ENCODE assay signal across 27 cellular contexts in the genomic region with DNA sequence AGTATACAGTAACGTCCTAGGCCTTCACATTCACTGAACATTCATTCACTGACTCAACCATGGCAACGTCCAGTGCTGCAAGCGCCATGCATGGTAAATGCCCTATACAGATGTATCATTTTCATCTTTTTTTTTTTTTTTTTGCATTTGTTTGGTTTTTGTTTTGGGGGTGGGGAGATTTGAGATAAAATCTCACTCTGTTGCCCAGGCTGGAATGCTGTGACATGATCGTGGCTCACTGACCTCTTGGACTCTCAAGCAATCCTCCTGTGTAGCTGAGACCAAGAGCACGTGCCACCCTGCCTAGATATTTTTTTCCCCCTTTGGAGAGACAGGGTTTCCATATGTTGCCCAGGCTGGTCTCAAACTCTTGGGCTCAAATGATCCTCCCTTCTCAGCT. TPM values are rescaled to one million over a fixed set of nuclear protein-coding genes. Genes with fewer than 3 reads are reported as not detected.
"Had no signal": no experiment of that assay in that cellular context is flagged by ENCODE, and none has a peak within 500 bp of the region (broad histone marks: within the 10 kb centered on the region; RNA-seq: fewer than 3 reads in every experiment).

No MANE protein-coding gene starts in this region.

- H3K9me3 Mint-ChIP-seq: natural killer cell treated with Interleukin-12 subunit alpha and Interleukin-12 subunit beta and Interleukin-15 and Interleukin-18, amount 100 ng/mL, for 72 hours; type B pancreatic cell had no signal

- H3K4me1 Mint-ChIP-seq: memory B cell; naive B cell; neural crest cell; stimulated activated memory B cell treated with anti-CD40 and anti-IgM and Interleukin-4, amounts not matched to agents 10 μg/mL and 1 μg/mL and 100 μg/mL, for 72 hours had no signal

- H3K4me1 ChIP-seq: esophagus muscularis mucosa, foreskin keratinocyte, gastroesophageal sphincter, heart left ventricle, pancreas, testis had no signal

- H3K27ac Mint-ChIP-seq: memory B cell; natural killer cell treated with Interleukin-12 subunit alpha and Interleukin-12 subunit beta and Interleukin-15 and Interleukin-18, amount 100 ng/mL, for 72 hours; stimulated activated memory B cell treated with anti-CD40 and anti-IgM and Interleukin-4, amounts not matched to agents 10 μg/mL and 1 μg/mL and 100 μg/mL, for 72 hours; type B pancreatic cell had no signal

- DNase-seq: dermis blood vessel endothelial cell; effector memory CD4-positive, alpha-beta T cell; foreskin keratinocyte; heart left ventricle; hippocampal formation; kidney glomerular epithelial cell; left colon; left ventricle myocardium superior; mucosa of descending colon; naive B cell; pancreas; stimulated activated CD4-positive, alpha-beta T cell treated with anti-CD3 and anti-CD28 coated beads, Interleukin-4, amount 100 ng/mL, for 4 hours; stimulated activated naive CD8-positive, alpha-beta T cell treated with anti-CD3 and anti-CD28 coated beads, Interleukin-15, Interleukin-2, amounts not matched to agents 100 U/mL and 50 U/mL, for 24 hours; substantia nigra; testis; tibial artery had no signal

- H3K4me3 ChIP-seq: coronary artery, esophagus muscularis mucosa, gastroesophageal sphincter, heart left ventricle, lung, mucosa of descending colon, pancreas, testis, tibial artery had no signal

- H3K27me3 Mint-ChIP-seq: type B pancreatic cell had no signal

- H3K4me3 Mint-ChIP-seq: memory B cell; naive B cell; natural killer cell treated with Interleukin-12 subunit alpha and Interleukin-12 subunit beta and Interleukin-15 and Interleukin-18, amount 100 ng/mL, for 72 hours; neural crest cell; stimulated activated memory B cell treated with anti-CD40 and anti-IgM and Interleukin-4, amounts not matched to agents 10 μg/mL and 1 μg/mL and 100 μg/mL, for 72 hours; type B pancreatic cell had no signal

- H3K36me3 ChIP-seq: esophagus muscularis mucosa, gastroesophageal sphincter, heart left ventricle, neutrophil, pancreas, tibial artery had no signal

- H3K9me3 ChIP-seq: mucosa of descending colon, neutrophil, pancreas, testis, tibial artery had no signal

- H3K36me3 Mint-ChIP-seq: natural killer cell treated with Interleukin-12 subunit alpha and Interleukin-12 subunit beta and Interleukin-15 and Interleukin-18, amount 100 ng/mL, for 72 hours; stimulated activated memory B cell treated with anti-CD40 and anti-IgM and Interleukin-4, amounts not matched to agents 10 μg/mL and 1 μg/mL and 100 μg/mL, for 72 hours; type B pancreatic cell had no signal

- ATAC-seq: foreskin keratinocyte; gastroesophageal sphincter; left colon; left ventricle myocardium superior; mucosa of descending colon; natural killer cell treated with Interleukin-12 subunit alpha and Interleukin-12 subunit beta and Interleukin-15 and Interleukin-18, amount 100 ng/mL, for 72 hours; pancreas; sciatic nerve; stimulated activated memory B cell treated with anti-CD40 and anti-IgM and Interleukin-4, amounts not matched to agents 10 μg/mL and 1 μg/mL and 100 μg/mL, for 72 hours; stimulated activated naive CD8-positive, alpha-beta T cell treated with anti-CD3 and anti-CD28 coated beads, Interleukin-15, Interleukin-2, amounts not matched to agents 100 U/mL and 50 U/mL, for 24 hours had no signal

- H3K27ac ChIP-seq: coronary artery, esophagus muscularis mucosa, foreskin keratinocyte, gastroesophageal sphincter, heart left ventricle, neutrophil, pancreas, testis had no signal

- H3K27me3 ChIP-seq: esophagus muscularis mucosa, gastroesophageal sphincter, heart left ventricle, neutrophil, pancreas, testis, tibial artery had no signal

RNA-seq across cellular contexts. Expression of a gene that starts 37.4 kb away (rescaled TPM):
- total RNA-seq: natural killer cell treated with Interleukin-12 subunit alpha and Interleukin-12 subunit beta and Interleukin-15 and Interleukin-18, amount 100 ng/mL, for 72 hours had no signal
